1 cellular context compared by ENCODE assay signal in genomic region chr6:109695468-109695867, GRCh38.
TF ChIP-seq lines count a peak whose summit lies in the region.

No MANE protein-coding gene starts in this region.

TF ChIP-seq in H1, 55 proteins besides CTCF, POLR2A, EP300 and RAD21 (continued from another document):
- no peak for TF ChIP-seq SIN3A (conservative IDR thresholded peaks at IDR 0.05 in 1 of 2, IDR thresholded peaks at IDR 0.05 in 1 of 2; ENCODE audit: low read depth in 1 of 2, low read length in 2 of 2)
- TF ChIP-seq GABPA (IDR thresholded peaks at IDR 0.05; ENCODE audit: borderline replicate concordance, insufficient read depth, low read length): no peak
